Comparison of ENCODE assay signal across 1 cellular context in genomic region chr1:6033986-6034749, GRCh38.
TF ChIP-seq lines count a peak whose summit lies in the region.

No MANE protein-coding gene starts in this region.

TF ChIP-seq in H1, 55 proteins besides CTCF, POLR2A, EP300 and RAD21:
- TF ChIP-seq SAP30 (IDR thresholded peaks at IDR 0.05; ENCODE audit: insufficient read depth, insufficient replicate concordance, low read length) (no peak), RFX5 (IDR thresholded peaks at IDR 0.05; ENCODE audit: borderline replicate concordance, low read depth, low read length) (no peak), TAF1 (IDR thresholded peaks at IDR 0.05; ENCODE audit: low read depth, low read length) (no peak), MAFK (IDR thresholded peaks at IDR 0.05; ENCODE audit: low read depth, low read length) (no peak), SP1 (IDR thresholded peaks at IDR 0.05; ENCODE audit: low read depth, low read length) (peak; percentile 61; the same call in 1 of the 2 replicates), CBX5 (IDR thresholded peaks at IDR 0.05; ENCODE audit: low read depth, low read length) (no peak), TAF7 (optimal IDR thresholded peaks at IDR 0.05; ENCODE audit: borderline replicate concordance, low read depth, low read length) (no peak), CHD2 (IDR thresholded peaks at IDR 0.05; ENCODE audit: low read length) (0 out of 2 replicates have a peak, but pooled peaks have one; percentile 43)
- TF ChIP-seq, protein P1, sequence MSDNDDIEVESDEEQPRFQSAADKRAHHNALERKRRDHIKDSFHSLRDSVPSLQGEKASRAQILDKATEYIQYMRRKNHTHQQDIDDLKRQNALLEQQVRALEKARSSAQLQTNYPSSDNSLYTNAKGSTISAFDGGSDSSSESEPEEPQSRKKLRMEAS (IDR thresholded peaks at IDR 0.05) = peak; percentile 94
- TF ChIP-seq, protein P2, sequence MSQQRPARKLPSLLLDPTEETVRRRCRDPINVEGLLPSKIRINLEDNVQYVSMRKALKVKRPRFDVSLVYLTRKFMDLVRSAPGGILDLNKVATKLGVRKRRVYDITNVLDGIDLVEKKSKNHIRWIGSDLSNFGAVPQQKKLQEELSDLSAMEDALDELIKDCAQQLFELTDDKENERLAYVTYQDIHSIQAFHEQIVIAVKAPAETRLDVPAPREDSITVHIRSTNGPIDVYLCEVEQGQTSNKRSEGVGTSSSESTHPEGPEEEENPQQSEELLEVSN (IDR thresholded peaks at IDR 0.05) = peak; percentile 53; the same call in 1 of the 2 replicates
